In genomic region chr15:81809543-81809942, GRCh38 we compare ENCODE assay signal across 9 cellular contexts.
DNase-seq lines count a peak whose midpoint lies in the region; ATAC-seq and TF ChIP-seq lines count a peak whose summit lies in the region.
"Had no signal": no experiment of that assay in that cellular context is flagged by ENCODE, and none has a peak within 500 bp of the region (broad histone marks: within the 10 kb centered on the region; RNA-seq: fewer than 3 reads in every experiment).

No MANE protein-coding gene starts in this region.

- no peaks in the 10 kb centered on the region for H3K36me3 ChIP-seq in DOHH2 (ENCODE audit: control insufficient read depth, low read length)
- H3K36me3 ChIP-seq in colonic mucosa: no peaks in the 10 kb centered on the region

- ATAC-seq in HG03378 (IDR thresholded peaks at IDR 0.05; ENCODE audit: unreplicated experiment) (no peak), sciatic nerve (no peak), HG02678 (IDR thresholded peaks at IDR 0.05; ENCODE audit: unreplicated experiment) (no peak)

- no peaks in the 10 kb centered on the region for H3K9me2 ChIP-seq in DOHH2 (replicated peaks; ENCODE audit: control insufficient read depth, low read length)

- H3K27me3 ChIP-seq in DOHH2 (ENCODE audit: control insufficient read depth, low read length) (no peaks in the 10 kb centered on the region), colonic mucosa (no peaks in the 10 kb centered on the region)

- intact Hi-C loops in colonic mucosa (cut with DNase I) (no loop called here), sciatic nerve (cut with DNase I) (no loop called here)

- no peaks in the 10 kb centered on the region for H3F3A ChIP-seq in DOHH2 (ENCODE audit: control insufficient read depth, insufficient read depth)

- peak; percentile 13 for DNase-seq in HuH-7 (ENCODE audit: low spot score)
- DNase-seq in RWPE1 (ENCODE audit: low spot score): peak; percentile 28
- peak; percentile 54 for DNase-seq in iPS-NIHi11 (ENCODE audit: low spot score)
- no peak for DNase-seq in colonic mucosa
- DNase-seq in sciatic nerve (ENCODE audit: low spot score): no peak
- DNase-seq: activated naive CD8-positive, alpha-beta T cell treated with anti-CD3 and anti-CD28 coated beads, Interleukin-2, amount 10 ng/mL, durations not matched to agents 7 days and 5 days had no signal

- H3K4me3 ChIP-seq in DOHH2 (ENCODE audit: low read length) (no peak overlapping the region), colonic mucosa (no peak overlapping the region)

- H3K4me1 ChIP-seq in DOHH2 (ENCODE audit: control insufficient read depth, low read length) (peaks cover 9% of the 10 kb centered on the region), colonic mucosa (no peaks in the 10 kb centered on the region)

- no peak overlapping the region for H3K27ac ChIP-seq in DOHH2 (ENCODE audit: low read depth, low read length)
- H3K27ac ChIP-seq in RWPE1: no peak overlapping the region
- H3K27ac ChIP-seq in colonic mucosa: no peak overlapping the region

- CTCF ChIA-PET in RWPE1 (lab: Yijun Ruan, JAX): interaction anchor here (0.6 kb wide), 1 partner anchor 329 kb away, joined by 3 read pairs; no protein-coding TSS in a partner anchor

- H3K9me3 ChIP-seq in DOHH2 (ENCODE audit: control insufficient read depth, insufficient read depth, low read length) (no peaks in the 10 kb centered on the region), colonic mucosa (no peaks in the 10 kb centered on the region)

- no peaks in the 10 kb centered on the region for H4K20me1 ChIP-seq in DOHH2 (ENCODE audit: control insufficient read depth, insufficient read depth, low read depth, low read length)

- POLR2A ChIA-PET in RWPE1 (lab: Yijun Ruan, JAX; ENCODE audit: low non-redundant PET): no interaction called here

- H3K79me2 ChIP-seq in DOHH2 (ENCODE audit: control insufficient read depth, low read length): no peaks in the 10 kb centered on the region

- H3K4me2 ChIP-seq in DOHH2 (ENCODE audit: low read length): no peak overlapping the region

- H3K9ac ChIP-seq in colonic mucosa (ENCODE audit: low read depth in 2 of 2, low read length in 2 of 2): no peak overlapping the region

- TF ChIP-seq CTCF in DOHH2 (IDR thresholded peaks at IDR 0.05; ENCODE audit: low read depth, low read length, poor library complexity, severe bottlenecking): peak; percentile 59
- peak; percentile 42 for TF ChIP-seq CTCF in RWPE1 (conservative IDR thresholded peaks at IDR 0.05; ENCODE audit: low read depth)
- TF ChIP-seq CTCF in colonic mucosa (IDR thresholded peaks at IDR 0.05): no peak

Comparison
In these comparisons a context has a peak if more than half of its experiments do, and no peak if none do; other contexts are left out.
1. DNase-seq: peak in HuH-7 (single experiment), RWPE1 (single experiment) and iPS-NIHi11 (single experiment); none in colonic mucosa (single experiment) and sciatic nerve (single experiment).